In the genomic region with DNA sequence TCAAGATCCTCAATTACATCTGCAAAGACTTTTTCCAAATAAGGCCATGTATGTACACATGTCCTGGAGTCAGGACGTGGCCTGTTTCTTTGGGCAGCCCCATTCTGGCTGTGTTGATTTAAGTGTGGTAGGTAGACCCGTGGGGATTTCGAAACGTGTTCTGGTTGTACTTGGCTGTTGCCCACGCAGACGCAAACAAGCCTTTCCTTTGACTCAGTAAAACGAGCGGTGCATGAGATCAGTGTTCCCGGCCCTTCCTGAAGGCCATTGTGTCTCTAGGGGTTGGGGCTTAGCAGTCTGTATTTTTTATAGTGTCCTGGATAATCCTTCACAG, we compare ENCODE assay signal across 8 cellular contexts.
A peak's percentile ranks its signal among the peaks of the same experiment; 100 is the strongest.
DNase-seq lines count a peak whose midpoint lies in the region; ATAC-seq and TF ChIP-seq lines count a peak whose summit lies in the region.

No MANE protein-coding gene starts in this region.

- H3K36me3 ChIP-seq in adipocyte (ENCODE audit: control insufficient read depth, insufficient read depth, low read length, severe bottlenecking) (peaks cover 34% of the 10 kb centered on the region), kidney epithelial cell (ENCODE audit: control insufficient read depth, insufficient read depth, low read length) (no peaks in the 10 kb centered on the region)

- H3K27ac Mint-ChIP-seq in activated CD8-positive, alpha-beta T cell treated with anti-CD3 and anti-CD28 coated beads for 36 hours = peak overlapping the region; percentile 2
- no peak overlapping the region for H3K27ac Mint-ChIP-seq in activated CD8-positive, alpha-beta T cell treated with anti-CD3 and anti-CD28 coated beads, Interleukin-2, amount 10 ng/mL, durations not matched to agents 7 days and 5 days
- peak overlapping the region; percentile 77 for H3K27ac Mint-ChIP-seq in type B pancreatic cell

- intact Hi-C loops in activated CD8-positive, alpha-beta T cell treated with anti-CD3 and anti-CD28 coated beads for 36 hours (cut with micrococcal nuclease) = no loop called here

- no peaks in the 10 kb centered on the region for H3K27me3 Mint-ChIP-seq in activated CD8-positive, alpha-beta T cell treated with anti-CD3 and anti-CD28 coated beads for 36 hours
- no peaks in the 10 kb centered on the region for H3K27me3 Mint-ChIP-seq in activated CD8-positive, alpha-beta T cell treated with anti-CD3 and anti-CD28 coated beads, Interleukin-2, amount 10 ng/mL, durations not matched to agents 7 days and 5 days (ENCODE audit: low read depth)
- H3K27me3 Mint-ChIP-seq in type B pancreatic cell = no peaks in the 10 kb centered on the region

- H3K4me3 Mint-ChIP-seq in activated CD8-positive, alpha-beta T cell treated with anti-CD3 and anti-CD28 coated beads for 36 hours = no peak overlapping the region
- H3K4me3 Mint-ChIP-seq in activated CD8-positive, alpha-beta T cell treated with anti-CD3 and anti-CD28 coated beads, Interleukin-2, amount 10 ng/mL, durations not matched to agents 7 days and 5 days = no peak overlapping the region
- no peak overlapping the region for H3K4me3 Mint-ChIP-seq in type B pancreatic cell

- no peak for TF ChIP-seq CTCF in activated CD8-positive, alpha-beta T cell treated with anti-CD3 and anti-CD28 coated beads for 36 hours (IDR thresholded peaks at IDR 0.05)
- no peak for TF ChIP-seq CTCF in kidney epithelial cell (IDR thresholded peaks at IDR 0.05; ENCODE audit: insufficient read depth, low read length, poor library complexity, severe bottlenecking)
- TF ChIP-seq CTCF in type B pancreatic cell (conservative IDR thresholded peaks at IDR 0.05) = no peak

- peak overlapping the region; percentile 71 for H3K9ac ChIP-seq in adipocyte (ENCODE audit: low read length)

- H3K4me3 ChIP-seq in adipocyte (ENCODE audit: low read length) (peak overlapping the region; percentile 8), kidney epithelial cell (ENCODE audit: low read depth, low read length) (no peak overlapping the region)

- no peaks in the 10 kb centered on the region for H3K9me3 ChIP-seq in adipocyte (ENCODE audit: control insufficient read depth, low read length)

- peaks cover 8% of the 10 kb centered on the region for H3K4me1 Mint-ChIP-seq in activated CD8-positive, alpha-beta T cell treated with anti-CD3 and anti-CD28 coated beads for 36 hours (ENCODE audit: low read depth)
- H3K4me1 Mint-ChIP-seq in activated CD8-positive, alpha-beta T cell treated with anti-CD3 and anti-CD28 coated beads, Interleukin-2, amount 10 ng/mL, durations not matched to agents 7 days and 5 days (ENCODE audit: low read depth) = peaks cover 14% of the 10 kb centered on the region
- H3K4me1 Mint-ChIP-seq in type B pancreatic cell (ENCODE audit: unreplicated experiment) = peaks cover 16% of the 10 kb centered on the region

- H3K27me3 ChIP-seq in adipocyte (replicated peaks; ENCODE audit: control insufficient read depth, insufficient read depth, low read length) = no peaks in the 10 kb centered on the region
- no peaks in the 10 kb centered on the region for H3K27me3 ChIP-seq in kidney epithelial cell (ENCODE audit: control insufficient read depth, insufficient read depth, low read length)

- CTCF ChIA-PET in activated CD8-positive, alpha-beta T cell treated with anti-CD3 and anti-CD28 coated beads for 36 hours (lab: Charles Lee) = interaction anchor here (1.1 to 1.5 kb wide), 2 partner anchors 9 to 11 kb away, joined by 3 read pairs; no protein-coding TSS in a partner anchor
- CTCF ChIA-PET in activated CD8-positive, alpha-beta T cell treated with anti-CD3 and anti-CD28 coated beads, Interleukin-2, amount 10 ng/mL, durations not matched to agents 7 days and 5 days (lab: Charles Lee) = interaction anchor here (1.2 kb wide), 2 partner anchors 14 to 67 kb away, joined by 3 to 4 read pairs; no protein-coding TSS in a partner anchor

- H3K9me3 Mint-ChIP-seq in activated CD8-positive, alpha-beta T cell treated with anti-CD3 and anti-CD28 coated beads for 36 hours = no peaks in the 10 kb centered on the region
- H3K9me3 Mint-ChIP-seq in activated CD8-positive, alpha-beta T cell treated with anti-CD3 and anti-CD28 coated beads, Interleukin-2, amount 10 ng/mL, durations not matched to agents 7 days and 5 days (ENCODE audit: insufficient read depth) = no peaks in the 10 kb centered on the region
- H3K9me3 Mint-ChIP-seq in type B pancreatic cell = no peaks in the 10 kb centered on the region

- peaks cover 27% of the 10 kb centered on the region for H3K4me1 ChIP-seq in adipocyte (ENCODE audit: control insufficient read depth, insufficient read depth, low read length)

- POLR2A ChIA-PET in activated CD8-positive, alpha-beta T cell treated with anti-CD3 and anti-CD28 coated beads for 36 hours (lab: Charles Lee) = no interaction called here
- POLR2A ChIA-PET in activated CD8-positive, alpha-beta T cell treated with anti-CD3 and anti-CD28 coated beads, Interleukin-2, amount 10 ng/mL, durations not matched to agents 7 days and 5 days (lab: Charles Lee) = no interaction called here

- H3K36me3 Mint-ChIP-seq in activated CD8-positive, alpha-beta T cell treated with anti-CD3 and anti-CD28 coated beads for 36 hours (ENCODE audit: low read depth) = peaks cover 10% of the 10 kb centered on the region
- H3K36me3 Mint-ChIP-seq in activated CD8-positive, alpha-beta T cell treated with anti-CD3 and anti-CD28 coated beads, Interleukin-2, amount 10 ng/mL, durations not matched to agents 7 days and 5 days (ENCODE audit: low read depth) = peaks cover 25% of the 10 kb centered on the region
- H3K36me3 Mint-ChIP-seq in type B pancreatic cell = peaks cover 24% of the 10 kb centered on the region

- no peak for DNase-seq in activated CD8-positive, alpha-beta T cell treated with anti-CD3 and anti-CD28 coated beads for 36 hours
- DNase-seq in activated CD8-positive, alpha-beta T cell treated with anti-CD3 and anti-CD28 coated beads, Interleukin-2, amount 10 ng/mL, durations not matched to agents 7 days and 5 days = no peak
- DNase-seq in adipocyte (ENCODE audit: low read depth) (peak; percentile 96), kidney epithelial cell (ENCODE audit: low read depth) (peak; percentile 93), type B pancreatic cell (ENCODE audit: extremely low spot score, unreplicated experiment) (no peak), iPS-NIHi7 (ENCODE audit: extremely low spot score) (no peak)

- ATAC-seq in activated CD8-positive, alpha-beta T cell treated with anti-CD3 and anti-CD28 coated beads for 36 hours = no peak
- no peak for ATAC-seq in activated CD8-positive, alpha-beta T cell treated with anti-CD3 and anti-CD28 coated beads, Interleukin-2, amount 10 ng/mL, durations not matched to agents 7 days and 5 days
- no peak for ATAC-seq in GM21786 (IDR thresholded peaks at IDR 0.05; ENCODE audit: unreplicated experiment)
- ATAC-seq in GM21515 (IDR thresholded peaks at IDR 0.05; ENCODE audit: unreplicated experiment) = no peak

Comparison
In these comparisons a context has a peak if more than half of its experiments do, and no peak if none do; other contexts are left out.
1. DNase-seq: peak in adipocyte (single experiment) and kidney epithelial cell (single experiment); none in activated CD8-positive, alpha-beta T cell treated with anti-CD3 and anti-CD28 coated beads for 36 hours (single experiment), activated CD8-positive, alpha-beta T cell treated with anti-CD3 and anti-CD28 coated beads, Interleukin-2, amount 10 ng/mL, durations not matched to agents 7 days and 5 days (single experiment), type B pancreatic cell (single experiment) and iPS-NIHi7 (single experiment).